Comparison of ENCODE assay signal across 1 cellular context in the genomic region with DNA sequence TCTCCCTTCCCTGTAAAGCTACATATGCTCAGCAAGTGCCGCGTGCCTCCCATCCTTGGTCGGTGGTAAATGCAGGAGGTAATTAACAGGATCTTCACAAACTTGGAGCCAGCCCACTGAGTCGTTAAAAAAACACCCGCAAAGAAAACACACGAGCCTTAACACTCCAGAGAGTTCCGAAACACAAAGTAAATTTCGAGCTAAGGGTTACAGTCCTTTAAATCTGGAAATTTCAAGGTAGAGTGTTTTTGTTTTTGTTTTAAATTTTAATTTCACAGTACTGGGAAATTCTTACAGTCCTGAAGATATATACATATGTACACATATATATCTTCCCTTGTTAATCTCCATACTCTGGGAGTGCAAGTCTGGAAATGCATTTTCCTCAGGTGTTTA.
TF ChIP-seq lines count a peak whose summit lies in the region.

No MANE protein-coding gene starts in this region.

TF ChIP-seq in K562, 482 proteins besides CTCF, POLR2A, EP300 and RAD21 (continued from another document and continues in another):
- TF ChIP-seq, protein P1, sequence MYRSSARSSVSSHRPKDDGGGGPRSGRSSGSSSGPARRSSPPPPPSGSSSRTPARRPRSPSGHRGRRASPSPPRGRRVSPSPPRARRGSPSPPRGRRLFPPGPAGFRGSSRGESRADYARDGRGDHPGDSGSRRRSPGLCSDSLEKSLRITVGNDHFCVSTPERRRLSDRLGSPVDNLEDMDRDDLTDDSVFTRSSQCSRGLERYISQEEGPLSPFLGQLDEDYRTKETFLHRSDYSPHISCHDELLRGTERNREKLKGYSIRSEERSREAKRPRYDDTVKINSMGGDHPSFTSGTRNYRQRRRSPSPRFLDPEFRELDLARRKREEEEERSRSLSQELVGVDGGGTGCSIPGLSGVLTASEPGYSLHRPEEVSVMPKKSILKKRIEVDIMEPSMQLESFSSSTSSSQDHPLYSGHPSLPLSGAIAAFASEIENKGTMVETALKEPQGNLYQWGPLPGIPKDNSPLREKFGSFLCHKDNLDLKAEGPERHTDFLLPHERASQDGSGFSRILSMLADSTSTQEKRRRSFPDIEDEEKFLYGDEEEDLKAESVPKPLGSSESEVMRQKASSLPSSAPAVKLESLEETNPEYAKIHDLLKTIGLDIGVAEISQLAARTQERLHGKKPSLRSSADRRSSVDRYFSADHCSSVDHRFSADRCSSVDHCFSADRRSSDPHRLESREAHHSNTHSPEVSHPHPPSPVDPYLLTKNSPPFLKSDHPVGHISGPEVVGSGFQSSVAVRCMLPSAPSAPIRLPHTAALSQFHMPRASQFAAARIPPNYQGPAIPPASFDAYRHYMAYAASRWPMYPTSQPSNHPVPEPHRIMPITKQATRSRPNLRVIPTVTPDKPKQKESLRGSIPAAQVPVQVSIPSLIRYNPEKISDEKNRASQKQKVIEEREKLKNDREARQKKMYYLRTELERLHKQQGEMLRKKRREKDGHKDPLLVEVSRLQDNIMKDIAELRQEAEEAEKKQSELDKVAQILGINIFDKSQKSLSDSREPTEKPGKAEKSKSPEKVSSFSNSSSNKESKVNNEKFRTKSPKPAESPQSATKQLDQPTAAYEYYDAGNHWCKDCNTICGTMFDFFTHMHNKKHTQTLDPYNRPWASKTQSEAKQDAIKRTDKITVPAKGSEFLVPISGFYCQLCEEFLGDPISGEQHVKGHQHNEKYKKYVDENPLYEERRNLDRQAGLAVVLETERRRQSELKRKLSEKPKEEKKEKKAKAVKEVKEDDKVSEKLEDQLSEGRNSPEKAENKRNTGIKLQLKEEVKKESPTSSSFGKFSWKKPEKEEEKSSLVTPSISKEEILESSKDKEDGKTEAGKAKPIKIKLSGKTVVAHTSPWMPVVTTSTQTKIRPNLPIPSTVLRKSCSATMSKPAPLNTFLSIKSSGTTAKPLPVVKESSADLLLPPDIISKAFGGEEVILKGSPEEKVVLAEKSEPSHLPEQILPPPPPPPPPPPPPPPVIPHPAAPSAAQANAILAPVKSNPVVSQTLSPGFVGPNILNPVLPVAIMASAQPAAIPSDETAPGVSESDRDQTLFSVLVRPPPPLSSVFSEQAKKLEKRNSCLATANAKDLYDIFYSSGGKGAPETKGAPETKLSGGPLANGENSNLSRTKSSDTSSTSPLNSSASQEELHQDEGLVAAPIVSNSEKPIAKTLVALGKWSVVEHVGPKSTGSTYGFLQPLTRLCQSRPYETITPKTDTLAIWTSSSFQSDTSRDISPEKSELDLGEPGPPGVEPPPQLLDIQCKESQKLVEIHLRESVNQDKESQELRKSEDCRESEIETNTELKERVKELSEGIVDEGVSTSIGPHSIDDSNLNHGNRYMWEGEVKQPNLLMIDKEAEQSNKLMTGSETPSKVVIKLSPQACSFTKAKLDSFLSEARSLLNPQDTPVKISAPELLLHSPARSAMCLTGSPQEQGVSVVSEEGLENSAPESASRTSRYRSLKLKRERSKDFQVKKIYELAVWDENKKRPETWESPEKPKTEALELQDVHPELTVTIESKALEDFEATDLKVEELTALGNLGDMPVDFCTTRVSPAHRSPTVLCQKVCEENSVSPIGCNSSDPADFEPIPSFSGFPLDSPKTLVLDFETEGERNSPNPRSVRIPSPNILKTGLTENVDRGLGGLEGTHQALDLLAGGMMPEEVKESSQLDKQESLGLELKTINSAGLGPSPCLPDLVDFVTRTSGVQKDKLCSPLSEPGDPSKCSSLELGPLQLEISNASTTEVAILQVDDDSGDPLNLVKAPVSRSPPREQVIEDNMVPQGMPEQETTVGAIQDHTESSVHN (IDR thresholded peaks at IDR 0.05; ENCODE audit: borderline replicate concordance in 1 of 2, low read depth in 1 of 2) = 0 out of 4 replicates have a peak, but pooled peaks of 1 of the 2 experiments have one; percentile 34
- TF ChIP-seq FOXJ2 (tag; IDR thresholded peaks at IDR 0.05) = no peak
- TF ChIP-seq ZNF778 (CRISPR knock-in tag; IDR thresholded peaks at IDR 0.05) = no peak
- TF ChIP-seq, protein P2, sequence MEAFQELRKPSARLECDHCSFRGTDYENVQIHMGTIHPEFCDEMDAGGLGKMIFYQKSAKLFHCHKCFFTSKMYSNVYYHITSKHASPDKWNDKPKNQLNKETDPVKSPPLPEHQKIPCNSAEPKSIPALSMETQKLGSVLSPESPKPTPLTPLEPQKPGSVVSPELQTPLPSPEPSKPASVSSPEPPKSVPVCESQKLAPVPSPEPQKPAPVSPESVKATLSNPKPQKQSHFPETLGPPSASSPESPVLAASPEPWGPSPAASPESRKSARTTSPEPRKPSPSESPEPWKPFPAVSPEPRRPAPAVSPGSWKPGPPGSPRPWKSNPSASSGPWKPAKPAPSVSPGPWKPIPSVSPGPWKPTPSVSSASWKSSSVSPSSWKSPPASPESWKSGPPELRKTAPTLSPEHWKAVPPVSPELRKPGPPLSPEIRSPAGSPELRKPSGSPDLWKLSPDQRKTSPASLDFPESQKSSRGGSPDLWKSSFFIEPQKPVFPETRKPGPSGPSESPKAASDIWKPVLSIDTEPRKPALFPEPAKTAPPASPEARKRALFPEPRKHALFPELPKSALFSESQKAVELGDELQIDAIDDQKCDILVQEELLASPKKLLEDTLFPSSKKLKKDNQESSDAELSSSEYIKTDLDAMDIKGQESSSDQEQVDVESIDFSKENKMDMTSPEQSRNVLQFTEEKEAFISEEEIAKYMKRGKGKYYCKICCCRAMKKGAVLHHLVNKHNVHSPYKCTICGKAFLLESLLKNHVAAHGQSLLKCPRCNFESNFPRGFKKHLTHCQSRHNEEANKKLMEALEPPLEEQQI (IDR thresholded peaks at IDR 0.05) = no peak
- no peak for TF ChIP-seq NONO (IDR thresholded peaks at IDR 0.05; ENCODE audit: low read depth in 2 of 2, low read length in 1 of 2)
- TF ChIP-seq, protein P3, sequence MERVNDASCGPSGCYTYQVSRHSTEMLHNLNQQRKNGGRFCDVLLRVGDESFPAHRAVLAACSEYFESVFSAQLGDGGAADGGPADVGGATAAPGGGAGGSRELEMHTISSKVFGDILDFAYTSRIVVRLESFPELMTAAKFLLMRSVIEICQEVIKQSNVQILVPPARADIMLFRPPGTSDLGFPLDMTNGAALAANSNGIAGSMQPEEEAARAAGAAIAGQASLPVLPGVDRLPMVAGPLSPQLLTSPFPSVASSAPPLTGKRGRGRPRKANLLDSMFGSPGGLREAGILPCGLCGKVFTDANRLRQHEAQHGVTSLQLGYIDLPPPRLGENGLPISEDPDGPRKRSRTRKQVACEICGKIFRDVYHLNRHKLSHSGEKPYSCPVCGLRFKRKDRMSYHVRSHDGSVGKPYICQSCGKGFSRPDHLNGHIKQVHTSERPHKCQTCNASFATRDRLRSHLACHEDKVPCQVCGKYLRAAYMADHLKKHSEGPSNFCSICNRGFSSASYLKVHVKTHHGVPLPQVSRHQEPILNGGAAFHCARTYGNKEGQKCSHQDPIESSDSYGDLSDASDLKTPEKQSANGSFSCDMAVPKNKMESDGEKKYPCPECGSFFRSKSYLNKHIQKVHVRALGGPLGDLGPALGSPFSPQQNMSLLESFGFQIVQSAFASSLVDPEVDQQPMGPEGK (CRISPR knock-in tag; IDR thresholded peaks at IDR 0.05; ENCODE audit: borderline replicate concordance) = no peak
- no peak for TF ChIP-seq TCFL5 (CRISPR knock-in tag; conservative IDR thresholded peaks at IDR 0.05)
- no peak for TF ChIP-seq FIP1L1 (IDR thresholded peaks at IDR 0.05; ENCODE audit: low read depth, low read length, poor library complexity, severe bottlenecking)
- no peak for TF ChIP-seq MAFG (tag; conservative IDR thresholded peaks at IDR 0.05)
- TF ChIP-seq FOSL1 (tag; conservative IDR thresholded peaks at IDR 0.05) = no peak
- no peak for TF ChIP-seq ZZZ3 (IDR thresholded peaks at IDR 0.05)
- peak; percentile 60 for TF ChIP-seq BRD9 (IDR thresholded peaks at IDR 0.05; ENCODE audit: low read depth, partially characterized antibody)
- no peak; the same call in 1 of the 2 replicates for TF ChIP-seq GATAD2B (IDR thresholded peaks at IDR 0.05; ENCODE audit: borderline replicate concordance)
- 0 out of 2 replicates have a peak, but pooled peaks have one; percentile 85 for TF ChIP-seq OTX1 (CRISPR knock-in tag; IDR thresholded peaks at IDR 0.05)
- no peak for TF ChIP-seq SRF (CRISPR knock-in tag; IDR thresholded peaks at IDR 0.05)
- no peak for TF ChIP-seq FUS (optimal IDR thresholded peaks at IDR 0.05; ENCODE audit: low read depth, low read length)
- TF ChIP-seq, protein P4, sequence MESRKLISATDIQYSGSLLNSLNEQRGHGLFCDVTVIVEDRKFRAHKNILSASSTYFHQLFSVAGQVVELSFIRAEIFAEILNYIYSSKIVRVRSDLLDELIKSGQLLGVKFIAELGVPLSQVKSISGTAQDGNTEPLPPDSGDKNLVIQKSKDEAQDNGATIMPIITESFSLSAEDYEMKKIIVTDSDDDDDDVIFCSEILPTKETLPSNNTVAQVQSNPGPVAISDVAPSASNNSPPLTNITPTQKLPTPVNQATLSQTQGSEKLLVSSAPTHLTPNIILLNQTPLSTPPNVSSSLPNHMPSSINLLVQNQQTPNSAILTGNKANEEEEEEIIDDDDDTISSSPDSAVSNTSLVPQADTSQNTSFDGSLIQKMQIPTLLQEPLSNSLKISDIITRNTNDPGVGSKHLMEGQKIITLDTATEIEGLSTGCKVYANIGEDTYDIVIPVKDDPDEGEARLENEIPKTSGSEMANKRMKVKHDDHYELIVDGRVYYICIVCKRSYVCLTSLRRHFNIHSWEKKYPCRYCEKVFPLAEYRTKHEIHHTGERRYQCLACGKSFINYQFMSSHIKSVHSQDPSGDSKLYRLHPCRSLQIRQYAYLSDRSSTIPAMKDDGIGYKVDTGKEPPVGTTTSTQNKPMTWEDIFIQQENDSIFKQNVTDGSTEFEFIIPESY (CRISPR knock-in tag; IDR thresholded peaks at IDR 0.05) = no peak
- TF ChIP-seq ZNF274 (IDR thresholded peaks at IDR 0.05; ENCODE audit: borderline replicate concordance, low read depth, low read length) = no peak
- no peak for TF ChIP-seq FOXP1 (CRISPR knock-in tag; IDR thresholded peaks at IDR 0.05)
- peak; percentile 50; the same call in 1 of the 2 replicates for TF ChIP-seq EP400 (IDR thresholded peaks at IDR 0.05)
- no peak for TF ChIP-seq NR4A1 (CRISPR knock-in tag; IDR thresholded peaks at IDR 0.05)
- no peak for TF ChIP-seq NR4A1 (tag; IDR thresholded peaks at IDR 0.05)
- no peak; the same call in 1 of the 2 replicates for TF ChIP-seq ATF7 (IDR thresholded peaks at IDR 0.05)
- TF ChIP-seq, protein P5, sequence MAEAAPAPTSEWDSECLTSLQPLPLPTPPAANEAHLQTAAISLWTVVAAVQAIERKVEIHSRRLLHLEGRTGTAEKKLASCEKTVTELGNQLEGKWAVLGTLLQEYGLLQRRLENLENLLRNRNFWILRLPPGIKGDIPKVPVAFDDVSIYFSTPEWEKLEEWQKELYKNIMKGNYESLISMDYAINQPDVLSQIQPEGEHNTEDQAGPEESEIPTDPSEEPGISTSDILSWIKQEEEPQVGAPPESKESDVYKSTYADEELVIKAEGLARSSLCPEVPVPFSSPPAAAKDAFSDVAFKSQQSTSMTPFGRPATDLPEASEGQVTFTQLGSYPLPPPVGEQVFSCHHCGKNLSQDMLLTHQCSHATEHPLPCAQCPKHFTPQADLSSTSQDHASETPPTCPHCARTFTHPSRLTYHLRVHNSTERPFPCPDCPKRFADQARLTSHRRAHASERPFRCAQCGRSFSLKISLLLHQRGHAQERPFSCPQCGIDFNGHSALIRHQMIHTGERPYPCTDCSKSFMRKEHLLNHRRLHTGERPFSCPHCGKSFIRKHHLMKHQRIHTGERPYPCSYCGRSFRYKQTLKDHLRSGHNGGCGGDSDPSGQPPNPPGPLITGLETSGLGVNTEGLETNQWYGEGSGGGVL (CRISPR knock-in tag; IDR thresholded peaks at IDR 0.05) = no peak
- 0 out of 2 replicates have a peak, but pooled peaks have one; percentile 2 for TF ChIP-seq ESRRA (IDR thresholded peaks at IDR 0.05; ENCODE audit: borderline replicate concordance, low read depth)
- TF ChIP-seq, protein P6, sequence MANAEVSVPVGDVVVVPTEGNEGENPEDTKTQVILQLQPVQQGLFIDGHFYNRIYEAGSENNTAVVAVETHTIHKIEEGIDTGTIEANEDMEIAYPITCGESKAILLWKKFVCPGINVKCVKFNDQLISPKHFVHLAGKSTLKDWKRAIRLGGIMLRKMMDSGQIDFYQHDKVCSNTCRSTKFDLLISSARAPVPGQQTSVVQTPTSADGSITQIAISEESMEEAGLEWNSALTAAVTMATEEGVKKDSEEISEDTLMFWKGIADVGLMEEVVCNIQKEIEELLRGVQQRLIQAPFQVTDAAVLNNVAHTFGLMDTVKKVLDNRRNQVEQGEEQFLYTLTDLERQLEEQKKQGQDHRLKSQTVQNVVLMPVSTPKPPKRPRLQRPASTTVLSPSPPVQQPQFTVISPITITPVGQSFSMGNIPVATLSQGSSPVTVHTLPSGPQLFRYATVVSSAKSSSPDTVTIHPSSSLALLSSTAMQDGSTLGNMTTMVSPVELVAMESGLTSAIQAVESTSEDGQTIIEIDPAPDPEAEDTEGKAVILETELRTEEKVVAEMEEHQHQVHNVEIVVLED (CRISPR knock-in tag; IDR thresholded peaks at IDR 0.05) = no peak
- TF ChIP-seq NRF1 (conservative IDR thresholded peaks at IDR 0.05 in 1 of 2, IDR thresholded peaks at IDR 0.05 in 1 of 2) = no peak
- TF ChIP-seq, protein P7, sequence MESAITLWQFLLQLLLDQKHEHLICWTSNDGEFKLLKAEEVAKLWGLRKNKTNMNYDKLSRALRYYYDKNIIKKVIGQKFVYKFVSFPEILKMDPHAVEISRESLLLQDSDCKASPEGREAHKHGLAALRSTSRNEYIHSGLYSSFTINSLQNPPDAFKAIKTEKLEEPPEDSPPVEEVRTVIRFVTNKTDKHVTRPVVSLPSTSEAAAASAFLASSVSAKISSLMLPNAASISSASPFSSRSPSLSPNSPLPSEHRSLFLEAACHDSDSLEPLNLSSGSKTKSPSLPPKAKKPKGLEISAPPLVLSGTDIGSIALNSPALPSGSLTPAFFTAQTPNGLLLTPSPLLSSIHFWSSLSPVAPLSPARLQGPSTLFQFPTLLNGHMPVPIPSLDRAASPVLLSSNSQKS (CRISPR knock-in tag; IDR thresholded peaks at IDR 0.05) = no peak
- TF ChIP-seq, protein P8, sequence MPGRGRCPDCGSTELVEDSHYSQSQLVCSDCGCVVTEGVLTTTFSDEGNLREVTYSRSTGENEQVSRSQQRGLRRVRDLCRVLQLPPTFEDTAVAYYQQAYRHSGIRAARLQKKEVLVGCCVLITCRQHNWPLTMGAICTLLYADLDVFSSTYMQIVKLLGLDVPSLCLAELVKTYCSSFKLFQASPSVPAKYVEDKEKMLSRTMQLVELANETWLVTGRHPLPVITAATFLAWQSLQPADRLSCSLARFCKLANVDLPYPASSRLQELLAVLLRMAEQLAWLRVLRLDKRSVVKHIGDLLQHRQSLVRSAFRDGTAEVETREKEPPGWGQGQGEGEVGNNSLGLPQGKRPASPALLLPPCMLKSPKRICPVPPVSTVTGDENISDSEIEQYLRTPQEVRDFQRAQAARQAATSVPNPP (IDR thresholded peaks at IDR 0.05; ENCODE audit: borderline replicate concordance, insufficient read depth, insufficient read length) = no peak
- 0 out of 2 replicates have a peak, but pooled peaks have one; percentile 47 for TF ChIP-seq DNMT1 (IDR thresholded peaks at IDR 0.05)
- no peak for TF ChIP-seq BCL6 (CRISPR knock-in tag; IDR thresholded peaks at IDR 0.05)
- peak; percentile 97 for TF ChIP-seq L3MBTL2 (IDR thresholded peaks at IDR 0.05)
- TF ChIP-seq PHTF2 (CRISPR knock-in tag; IDR thresholded peaks at IDR 0.05) = no peak
- TF ChIP-seq ZNF384 (IDR thresholded peaks at IDR 0.05; ENCODE audit: low read depth, low read length) = no peak
